1 cellular context compared by ENCODE assay signal in the genomic region with DNA sequence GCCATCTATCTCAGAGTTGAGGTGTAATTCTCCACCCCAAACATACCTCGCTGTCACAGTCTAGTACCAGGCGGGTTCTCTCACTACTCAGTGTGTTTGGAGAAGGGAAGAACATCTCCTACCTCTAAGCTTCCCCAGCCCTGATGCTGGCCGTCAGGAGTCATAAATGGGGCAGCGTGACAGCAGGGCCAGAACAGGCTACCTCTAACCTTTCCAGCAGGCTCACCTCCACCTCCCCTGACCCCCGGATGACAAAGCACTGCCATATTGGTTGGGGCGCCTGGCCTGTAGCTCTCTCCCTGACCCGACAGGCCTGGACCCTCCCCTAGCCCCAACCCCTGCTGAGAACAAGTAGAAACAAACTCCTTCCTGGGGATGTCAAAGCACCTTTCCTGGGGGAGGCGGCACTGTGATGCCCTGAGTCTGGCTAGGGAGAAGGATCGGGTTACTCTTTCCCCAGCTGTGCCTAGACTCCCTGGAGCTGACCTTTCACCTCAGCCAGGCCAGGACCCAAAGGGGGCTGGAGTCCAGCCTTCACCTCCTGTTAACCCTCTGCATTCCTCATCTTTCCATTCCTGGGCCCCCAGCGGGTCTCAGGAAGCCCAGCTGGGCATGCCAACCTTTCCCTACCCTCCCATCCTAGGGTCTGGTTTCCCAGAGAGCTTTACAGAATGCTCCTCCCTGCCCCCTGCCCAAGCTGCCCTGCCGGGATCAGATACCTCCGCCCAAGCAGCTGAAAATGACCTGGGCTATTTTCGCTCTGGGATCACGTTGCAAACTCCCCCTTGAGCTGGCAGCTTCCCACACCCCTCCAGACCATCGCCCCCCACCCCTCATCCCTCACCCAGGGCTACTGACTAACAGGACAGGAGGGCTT.
TF ChIP-seq lines count a peak whose summit lies in the region.

No MANE protein-coding gene starts in this region.

TF ChIP-seq in WTC11, 78 proteins besides CTCF, POLR2A, EP300 and RAD21 (continued from another document):
- TF ChIP-seq, protein P1, sequence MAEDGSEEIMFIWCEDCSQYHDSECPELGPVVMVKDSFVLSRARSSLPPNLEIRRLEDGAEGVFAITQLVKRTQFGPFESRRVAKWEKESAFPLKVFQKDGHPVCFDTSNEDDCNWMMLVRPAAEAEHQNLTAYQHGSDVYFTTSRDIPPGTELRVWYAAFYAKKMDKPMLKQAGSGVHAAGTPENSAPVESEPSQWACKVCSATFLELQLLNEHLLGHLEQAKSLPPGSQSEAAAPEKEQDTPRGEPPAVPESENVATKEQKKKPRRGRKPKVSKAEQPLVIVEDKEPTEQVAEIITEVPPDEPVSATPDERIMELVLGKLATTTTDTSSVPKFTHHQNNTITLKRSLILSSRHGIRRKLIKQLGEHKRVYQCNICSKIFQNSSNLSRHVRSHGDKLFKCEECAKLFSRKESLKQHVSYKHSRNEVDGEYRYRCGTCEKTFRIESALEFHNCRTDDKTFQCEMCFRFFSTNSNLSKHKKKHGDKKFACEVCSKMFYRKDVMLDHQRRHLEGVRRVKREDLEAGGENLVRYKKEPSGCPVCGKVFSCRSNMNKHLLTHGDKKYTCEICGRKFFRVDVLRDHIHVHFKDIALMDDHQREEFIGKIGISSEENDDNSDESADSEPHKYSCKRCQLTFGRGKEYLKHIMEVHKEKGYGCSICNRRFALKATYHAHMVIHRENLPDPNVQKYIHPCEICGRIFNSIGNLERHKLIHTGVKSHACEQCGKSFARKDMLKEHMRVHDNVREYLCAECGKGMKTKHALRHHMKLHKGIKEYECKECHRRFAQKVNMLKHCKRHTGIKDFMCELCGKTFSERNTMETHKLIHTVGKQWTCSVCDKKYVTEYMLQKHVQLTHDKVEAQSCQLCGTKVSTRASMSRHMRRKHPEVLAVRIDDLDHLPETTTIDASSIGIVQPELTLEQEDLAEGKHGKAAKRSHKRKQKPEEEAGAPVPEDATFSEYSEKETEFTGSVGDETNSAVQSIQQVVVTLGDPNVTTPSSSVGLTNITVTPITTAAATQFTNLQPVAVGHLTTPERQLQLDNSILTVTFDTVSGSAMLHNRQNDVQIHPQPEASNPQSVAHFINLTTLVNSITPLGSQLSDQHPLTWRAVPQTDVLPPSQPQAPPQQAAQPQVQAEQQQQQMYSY (CRISPR knock-in tag; IDR thresholded peaks at IDR 0.05): no peak
